In genomic region chr10:97724341-97724941, GRCh38 we compare ENCODE assay signal across 14 cellular contexts. TPM values are rescaled to one million over a fixed set of nuclear protein-coding genes. Genes with fewer than 3 reads are reported as not detected.
DNase-seq lines count a peak whose midpoint lies in the region; ATAC-seq and TF ChIP-seq lines count a peak whose summit lies in the region.
"Had no signal": no experiment of that assay in that cellular context is flagged by ENCODE, and none has a peak within 500 bp of the region (broad histone marks: within the 10 kb centered on the region; RNA-seq: fewer than 3 reads in every experiment).

No MANE protein-coding gene starts in this region.

- peak; percentile 39 for DNase-seq in EL
- peak; percentile 84 for DNase-seq in NOMO-1 treated with DMSO at 0.1 percent for 48 hours (lab: John Stamatoyannopoulos, UW; ENCODE audit: unreplicated experiment)
- no peak for DNase-seq in nephron progenitor cell
- DNase-seq in HUDEP-2 (lab: John Stamatoyannopoulos, UW; ENCODE audit: unreplicated experiment in 76 of 76): no peak
- no peak for DNase-seq in 8988T
- DNase-seq in posterior cingulate gyrus: no peak
- DNase-seq: activated CD8-positive, alpha-beta memory T cell treated with anti-CD3 and anti-CD28 coated beads, Interleukin-2, amount 10 ng/mL, durations not matched to agents 7 days and 5 days; C1 segment of cervical spinal cord; cortex of kidney; head of caudate nucleus; left ventricle myocardium superior had no signal

- peaks cover 16% of the 10 kb centered on the region for H3K9me3 Mint-ChIP-seq in nephron progenitor cell

- TF ChIP-seq CTCF in nephron progenitor cell (IDR thresholded peaks at IDR 0.05): no peak

- no peak overlapping the region for H3K4me3 Mint-ChIP-seq in nephron progenitor cell
- H3K4me3 Mint-ChIP-seq: activated CD8-positive, alpha-beta memory T cell treated with anti-CD3 and anti-CD28 coated beads, Interleukin-2, amount 10 ng/mL, durations not matched to agents 7 days and 5 days; activated naive CD8-positive, alpha-beta T cell had no signal

- H3K36me3 Mint-ChIP-seq in nephron progenitor cell (ENCODE audit: low read depth): peaks cover 26% of the 10 kb centered on the region
- H3K36me3 Mint-ChIP-seq: activated CD8-positive, alpha-beta memory T cell treated with anti-CD3 and anti-CD28 coated beads, Interleukin-2, amount 10 ng/mL, durations not matched to agents 7 days and 5 days; activated naive CD8-positive, alpha-beta T cell had no signal

- H3K4me1 Mint-ChIP-seq in nephron progenitor cell: peaks cover 41% of the 10 kb centered on the region

- intact Hi-C loops in posterior cingulate gyrus (cut with DNase I): no loop called here

- ATAC-seq in esophagus mucosa: peak; percentile 52
- no peak for ATAC-seq in HG02642 (IDR thresholded peaks at IDR 0.05; ENCODE audit: poor library complexity, unreplicated experiment)
- ATAC-seq: activated CD8-positive, alpha-beta memory T cell treated with anti-CD3 and anti-CD28 coated beads, Interleukin-2, amount 10 ng/mL, durations not matched to agents 7 days and 5 days; left ventricle myocardium superior had no signal

- H3K27ac Mint-ChIP-seq in nephron progenitor cell: peak overlapping the region; percentile 52
- H3K27ac Mint-ChIP-seq: activated CD8-positive, alpha-beta memory T cell treated with anti-CD3 and anti-CD28 coated beads, Interleukin-2, amount 10 ng/mL, durations not matched to agents 7 days and 5 days; activated naive CD8-positive, alpha-beta T cell had no signal

- peaks cover 9% of the 10 kb centered on the region for H3K27me3 Mint-ChIP-seq in nephron progenitor cell (ENCODE audit: low read depth, poor library complexity)

RNA-seq across cellular contexts. Expression of gene MARVELD1, which starts 10.9 kb away (rescaled TPM):
- 12.1 TPM for total RNA-seq in esophagus mucosa

RNA-seq across cellular contexts. Expression of gene ZFYVE27, which starts 12.5 kb away (rescaled TPM):
- 10.7 TPM for total RNA-seq in esophagus mucosa

RNA-seq across cellular contexts. Expression of gene AVPI1, which starts 37.4 kb away (rescaled TPM):
- total RNA-seq in esophagus mucosa: 6.8 TPM

RNA-seq across cellular contexts. Expression of gene SFRP5, which starts 47.4 kb away (rescaled TPM):
- not detected for total RNA-seq in esophagus mucosa
- total RNA-seq: activated CD8-positive, alpha-beta memory T cell treated with anti-CD3 and anti-CD28 coated beads, Interleukin-2, amount 10 ng/mL, durations not matched to agents 7 days and 5 days had no signal

Comparison
In these comparisons a context has a peak if more than half of its experiments do, and no peak if none do; other contexts are left out.
1. DNase-seq: peak in EL (single experiment) and NOMO-1 treated with DMSO at 0.1 percent for 48 hours (single experiment); none in nephron progenitor cell (single experiment), HUDEP-2 (0 of 76), 8988T (single experiment) and posterior cingulate gyrus (0 of 10).